Comparison of ENCODE assay signal across 9 cellular contexts in the genomic region with DNA sequence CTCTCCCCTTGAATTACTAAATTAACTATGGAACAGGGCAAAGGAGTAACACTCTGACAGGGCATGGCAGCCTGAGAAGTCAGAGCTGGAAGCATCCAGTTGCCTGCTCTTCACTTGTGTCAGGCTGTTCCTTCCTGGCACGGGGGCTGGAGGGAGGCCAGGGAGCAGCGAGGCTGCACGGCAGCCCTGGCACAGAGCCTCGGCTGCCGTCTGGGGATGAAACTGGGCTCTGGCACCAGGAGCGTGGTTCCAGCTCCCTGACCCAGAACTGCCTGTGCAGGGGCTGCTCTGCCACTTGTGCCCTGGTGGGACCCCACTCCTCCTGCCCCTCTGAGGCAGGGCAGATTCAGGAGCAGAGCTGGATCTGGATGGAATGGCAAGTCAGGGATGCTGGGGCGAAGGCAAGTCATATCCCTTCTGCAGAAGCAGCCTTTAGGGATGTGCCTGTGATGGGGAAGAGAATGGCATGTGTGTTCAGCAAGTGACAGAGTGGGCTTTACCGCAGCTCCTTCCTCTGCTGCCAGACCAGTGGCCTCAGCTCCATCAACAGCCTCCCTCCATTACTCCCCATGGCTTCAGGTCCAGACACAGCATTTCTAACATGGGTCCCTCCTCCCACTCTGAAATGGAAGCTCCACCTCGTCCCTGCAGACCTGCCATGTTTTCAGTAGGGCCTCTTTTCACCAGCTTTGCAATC. TPM values are rescaled to one million over a fixed set of nuclear protein-coding genes. Genes with fewer than 3 reads are reported as not detected.
DNase-seq lines count a peak whose midpoint lies in the region; ATAC-seq and TF ChIP-seq lines count a peak whose summit lies in the region.
"Had no signal": no experiment of that assay in that cellular context is flagged by ENCODE, and none has a peak within 500 bp of the region (broad histone marks: within the 10 kb centered on the region; RNA-seq: fewer than 3 reads in every experiment).

No MANE protein-coding gene starts in this region.

- H3K79me2 ChIP-seq in SK-N-SH (ENCODE audit: insufficient read depth), result no peaks in the 10 kb centered on the region

- peak overlapping the region in 1 of 2 experiments; percentile 52; a peak in 2 of 4 replicates for H3K27ac ChIP-seq in SK-N-SH (ENCODE audit: low read depth in 2 of 2, low read length in 1 of 2)
- no peak overlapping the region; the same call in 1 of the 2 replicates for H3K27ac ChIP-seq in RWPE1
- H3K27ac ChIP-seq: HL-60 had no signal

- H3K27me3 ChIP-seq in SK-N-SH (ENCODE audit: insufficient read depth), result peaks cover 22% of the 10 kb centered on the region; the same call in 1 of the 2 replicates

- H2AFZ ChIP-seq in SK-N-SH (ENCODE audit: low read depth), result peak overlapping the region; percentile 64; the same call in 1 of the 2 replicates

- CTCF ChIA-PET in SK-N-SH (lab: Yijun Ruan, JAX), result interaction anchor here (0.8 to 1.4 kb wide), 2 partner anchors 11 to 24 kb away, joined by 3 to 7 read pairs; no protein-coding TSS in a partner anchor
- CTCF ChIA-PET in RWPE1 (lab: Yijun Ruan, JAX), result interaction anchor here (0.8 kb wide), 1 partner anchor 24 kb away, joined by 4 read pairs; no protein-coding TSS in a partner anchor

- no peaks in the 10 kb centered on the region for H3K36me3 ChIP-seq in SK-N-SH (replicated peaks in 1 of 2; ENCODE audit: control insufficient read depth in 1 of 2, insufficient read depth in 2 of 2, low read length in 1 of 2)

- intact Hi-C loops in cardiac septum (cut with DNase I), result loop anchor here (5.0 kb wide), 1 partner anchor 81 kb away; a partner anchor contains a TSS
- intact Hi-C loops in sciatic nerve (cut with DNase I), result no loop called here

- TF ChIP-seq EP300 in SK-N-SH (IDR thresholded peaks at IDR 0.05; ENCODE audit: borderline replicate concordance in 1 of 2, low read depth in 1 of 2, low read length in 1 of 2), result no peak

- peak overlapping the region; percentile 2 to 45; a peak in 1 of 4 replicates for H3K4me3 ChIP-seq in SK-N-SH (ENCODE audit: low read depth in 2 of 2, low read length in 1 of 2)

- TF ChIP-seq CTCF in SK-N-SH (IDR thresholded peaks at IDR 0.05) (no peak), RWPE1 (conservative IDR thresholded peaks at IDR 0.05; ENCODE audit: low read depth) (no peak)

- no peaks in the 10 kb centered on the region for H4K20me1 ChIP-seq in SK-N-SH (ENCODE audit: insufficient read depth)

- POLR2A ChIA-PET in SK-N-SH (lab: Yijun Ruan, JAX), result interaction anchor here (0.6 kb wide), 1 partner anchor 18 kb away, joined by 3 read pairs; no protein-coding TSS in a partner anchor
- POLR2A ChIA-PET in RWPE1 (lab: Yijun Ruan, JAX; ENCODE audit: low non-redundant PET), result no interaction called here

- ATAC-seq in sciatic nerve, result peak; percentile 73
- no peak for ATAC-seq in GM21390 (IDR thresholded peaks at IDR 0.05; ENCODE audit: unreplicated experiment)

- no peaks in the 10 kb centered on the region for H3K9me2 ChIP-seq in SK-N-SH

- H3K4me2 ChIP-seq in SK-N-SH, result peak overlapping the region; percentile 68

- H3K9me3 ChIP-seq in SK-N-SH, result no peaks in the 10 kb centered on the region

- DNase-seq in GM04504 (ENCODE audit: low read depth) (peak; percentile 44), SK-N-SH (no peak), cardiac septum (ENCODE audit: low spot score) (peak; percentile 85), sciatic nerve (ENCODE audit: low spot score) (no peak), NCI-H2081 treated with DMSO at 0.1 percent for 48 hours (lab: John Stamatoyannopoulos, UW) (no peak), RWPE1 (ENCODE audit: low spot score) (no peak)
- no peak for DNase-seq in activated CD8-positive, alpha-beta memory T cell treated with anti-CD3 and anti-CD28 coated beads, Interleukin-2, amount 50 U/mL, for 4 hours

- no peak for TF ChIP-seq RAD21 in SK-N-SH (IDR thresholded peaks at IDR 0.05; ENCODE audit: low read length)

- peak overlapping the region; percentile 10; the same call in 1 of the 2 replicates for H3K9ac ChIP-seq in SK-N-SH

- H3K4me1 ChIP-seq in SK-N-SH (ENCODE audit: control insufficient read depth in 1 of 2, insufficient read depth in 2 of 2, low read depth in 1 of 2, low read length in 1 of 2), result peaks cover 8 to 10% of the 10 kb centered on the region in 2 experiments; a peak in 2 of 4 replicates

- H3F3A ChIP-seq in SK-N-SH (replicated peaks; ENCODE audit: insufficient read depth), result no peaks in the 10 kb centered on the region

- WGBS in SK-N-SH (ENCODE audit: low lambda C conversion rate), result 24% methylated on average over 5 of the region's 9 CpGs

TF ChIP-seq in SK-N-SH, 30 proteins besides CTCF, POLR2A, EP300 and RAD21:
- TF ChIP-seq NFIC (IDR thresholded peaks at IDR 0.05; ENCODE audit: borderline replicate concordance) (peak; percentile 57; the same call in 1 of the 2 replicates), RFX5 (IDR thresholded peaks at IDR 0.05; ENCODE audit: low read length) (no peak)
- TF ChIP-seq, protein P1, sequence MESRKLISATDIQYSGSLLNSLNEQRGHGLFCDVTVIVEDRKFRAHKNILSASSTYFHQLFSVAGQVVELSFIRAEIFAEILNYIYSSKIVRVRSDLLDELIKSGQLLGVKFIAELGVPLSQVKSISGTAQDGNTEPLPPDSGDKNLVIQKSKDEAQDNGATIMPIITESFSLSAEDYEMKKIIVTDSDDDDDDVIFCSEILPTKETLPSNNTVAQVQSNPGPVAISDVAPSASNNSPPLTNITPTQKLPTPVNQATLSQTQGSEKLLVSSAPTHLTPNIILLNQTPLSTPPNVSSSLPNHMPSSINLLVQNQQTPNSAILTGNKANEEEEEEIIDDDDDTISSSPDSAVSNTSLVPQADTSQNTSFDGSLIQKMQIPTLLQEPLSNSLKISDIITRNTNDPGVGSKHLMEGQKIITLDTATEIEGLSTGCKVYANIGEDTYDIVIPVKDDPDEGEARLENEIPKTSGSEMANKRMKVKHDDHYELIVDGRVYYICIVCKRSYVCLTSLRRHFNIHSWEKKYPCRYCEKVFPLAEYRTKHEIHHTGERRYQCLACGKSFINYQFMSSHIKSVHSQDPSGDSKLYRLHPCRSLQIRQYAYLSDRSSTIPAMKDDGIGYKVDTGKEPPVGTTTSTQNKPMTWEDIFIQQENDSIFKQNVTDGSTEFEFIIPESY (IDR thresholded peaks at IDR 0.05; ENCODE audit: borderline replicate concordance, low read depth), result no peak

RNA-seq across cellular contexts. Expression of a gene that starts 42.1 kb away (rescaled TPM):
- polyA plus RNA-seq in SK-N-SH (2012; rRNA removed), result not detected in 2 replicates
- 0.03 TPM in 2 replicates for polyA plus RNA-seq in SK-N-SH (2012; cell fraction: cytosol; rRNA removed)
- 0.08 TPM in 1 of 2 replicates, not detected in the other for polyA plus RNA-seq in SK-N-SH (2012; cell fraction: nucleus; rRNA removed)
- total RNA-seq in cardiac septum, result 5.7 TPM
- 3.6 TPM for total RNA-seq in sciatic nerve

Comparison
In these comparisons a context has a peak if more than half of its experiments do, and no peak if none do; other contexts are left out.
1. DNase-seq: peak in GM04504 (single experiment) and cardiac septum (single experiment); none in SK-N-SH (single experiment), sciatic nerve (single experiment), activated CD8-positive, alpha-beta memory T cell treated with anti-CD3 and anti-CD28 coated beads, Interleukin-2, amount 50 U/mL, for 4 hours (single experiment), NCI-H2081 treated with DMSO at 0.1 percent for 48 hours (single experiment) and RWPE1 (single experiment).